8 cellular contexts compared by ENCODE assay signal in the genomic region with DNA sequence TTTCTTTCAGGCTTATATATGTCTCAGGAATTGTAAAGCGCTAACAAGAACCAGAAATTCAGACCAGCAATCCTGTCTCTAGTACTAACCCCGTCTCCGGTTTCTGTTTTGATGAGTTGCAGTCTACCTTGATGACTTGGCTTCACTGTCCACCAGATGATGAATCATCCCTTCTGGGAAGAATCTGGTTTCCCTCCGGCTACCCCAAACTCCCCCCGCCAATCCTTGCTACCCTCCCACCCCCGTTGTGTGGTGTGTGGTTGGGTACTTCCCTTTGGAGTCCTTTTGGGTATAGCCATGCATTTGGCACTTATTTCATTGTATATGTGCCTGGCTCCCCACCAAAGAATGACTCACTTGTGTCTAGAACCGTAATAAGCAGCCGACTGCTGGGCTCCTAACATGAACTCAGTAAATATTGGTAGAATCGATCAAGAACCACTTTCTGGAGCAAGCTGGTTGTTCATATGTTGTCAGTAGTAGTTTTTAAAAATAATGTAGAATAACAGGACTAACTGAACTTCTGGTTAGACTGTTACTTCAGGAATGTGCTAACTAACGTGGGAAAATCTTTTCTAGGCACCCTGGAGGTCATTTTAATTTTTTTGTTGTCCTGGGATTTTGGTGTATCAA. TPM values are rescaled to one million over a fixed set of nuclear protein-coding genes. Genes with fewer than 3 reads are reported as not detected.
DNase-seq lines count a peak whose midpoint lies in the region; ATAC-seq and TF ChIP-seq lines count a peak whose summit lies in the region.

No MANE protein-coding gene starts in this region.

- no peak for TF ChIP-seq POLR2A in sigmoid colon (IDR thresholded peaks at IDR 0.05)

- ATAC-seq in GM18868 (IDR thresholded peaks at IDR 0.05; ENCODE audit: unreplicated experiment): peak; percentile 72
- no peak for ATAC-seq in GM19467 (IDR thresholded peaks at IDR 0.05; ENCODE audit: unreplicated experiment)
- no peak for ATAC-seq in HG02763 (IDR thresholded peaks at IDR 0.05; ENCODE audit: unreplicated experiment)

- no peaks in the 10 kb centered on the region for H3K27me3 ChIP-seq in sigmoid colon

- no peaks in the 10 kb centered on the region for H3K9me3 ChIP-seq in sigmoid colon

- H3K27ac ChIP-seq in sigmoid colon: peak overlapping the region; percentile 5 to 84 (median 72)

- WGBS in sigmoid colon, 2 donors: 62 to 67% methylated on average over 10 of the region's 10 CpGs

- intact Hi-C loops in sigmoid colon (cut with DNase I): loop anchor here (2.0 kb wide), 1 partner anchor 38 kb away; no protein-coding TSS in a partner anchor

- peaks cover 0 to 81% (median 59%) of the 10 kb centered on the region in 4 donors for H3K4me1 ChIP-seq in sigmoid colon

- no peaks in the 10 kb centered on the region for H3K36me3 ChIP-seq in sigmoid colon

- peak in 3 of 4 donors; percentile 31 to 56 (median 38) for TF ChIP-seq EP300 in sigmoid colon (IDR thresholded peaks at IDR 0.05)

- no peak overlapping the region for H3K4me3 ChIP-seq in sigmoid colon

- peak; percentile 84 for DNase-seq in NCI-H460 (ENCODE audit: extremely low read depth, low read depth)
- peak; percentile 82 for DNase-seq in dedifferentiated amniotic fluid mesenchymal stem cell (ENCODE audit: extremely low spot score)
- DNase-seq in sigmoid colon: peak; percentile 72
- DNase-seq in effector CD8-positive, alpha-beta T cell (lab: John Stamatoyannopoulos, UW): no peak
- DNase-seq in NCI-H1694 treated with DMSO at 0.1 percent for 48 hours (lab: John Stamatoyannopoulos, UW): no peak

- TF ChIP-seq CTCF in sigmoid colon (IDR thresholded peaks at IDR 0.05): no peak

RNA-seq across cellular contexts. Expression of a gene that starts 8.3 kb away (rescaled TPM):
- total RNA-seq in NCI-H460 (2014; rRNA removed; shearing (Covaris generic)): 1,239 and 1,373 TPM in 2 replicates
- polyA plus RNA-seq in NCI-H460 (2014; cell fraction: nucleus; rRNA removed): 1,196 and 1,230 TPM in 2 replicates
- total RNA-seq in sigmoid colon: 100 to 1,000 TPM in 2 of 4 donors, 10 to 100 TPM in 2; 49.2 to 178 (median 91.6) TPM
- polyA plus RNA-seq in sigmoid colon: 100 to 1,000 TPM in 1 of 3 donors, 10 to 100 TPM in 2; 48.6 to 106 (median 65.3) TPM

Comparison
In these comparisons a context has a peak if more than half of its experiments do, and no peak if none do; other contexts are left out.
1. DNase-seq: peak in NCI-H460 (single experiment), dedifferentiated amniotic fluid mesenchymal stem cell (single experiment) and sigmoid colon (single experiment); none in effector CD8-positive, alpha-beta T cell (single experiment) and NCI-H1694 treated with DMSO at 0.1 percent for 48 hours (single experiment).